Comparison of ENCODE assay signal across 8 cellular contexts in genomic region chr4:5399790-5400421, GRCh38.
DNase-seq lines count a peak whose midpoint lies in the region; ATAC-seq, FAIRE-seq and TF ChIP-seq lines count a peak whose summit lies in the region.

No MANE protein-coding gene starts in this region.

- no peaks in the 10 kb centered on the region for H3K9me3 ChIP-seq in hepatocyte (ENCODE audit: low read depth)

- H3K9me2 ChIP-seq in hepatocyte (replicated peaks; ENCODE audit: insufficient read depth) = no peaks in the 10 kb centered on the region

- ATAC-seq in GM21447 (IDR thresholded peaks at IDR 0.05; ENCODE audit: unreplicated experiment) (no peak), GM19035 (IDR thresholded peaks at IDR 0.05; ENCODE audit: unreplicated experiment) (no peak), GM21515 (IDR thresholded peaks at IDR 0.05; ENCODE audit: unreplicated experiment) (no peak)

- H2AFZ ChIP-seq in hepatocyte = no peak overlapping the region

- no peaks in the 10 kb centered on the region for H4K20me1 ChIP-seq in hepatocyte (ENCODE audit: insufficient read depth, poor library complexity, severe bottlenecking)

- H3K79me2 ChIP-seq in hepatocyte = no peaks in the 10 kb centered on the region

- H3K27me3 ChIP-seq in hepatocyte = no peaks in the 10 kb centered on the region

- H3K27ac ChIP-seq in hepatocyte = no peak overlapping the region

- POLR2A ChIA-PET in AG04449 (lab: Yijun Ruan, JAX) = no interaction called here

- WGBS in hepatocyte (ENCODE audit: low lambda C conversion rate, missing lambda C conversion rate) = 47% methylated on average over 8 of the region's 8 CpGs

- no peak overlapping the region for H3K4me2 ChIP-seq in hepatocyte

- H3K36me3 ChIP-seq in hepatocyte (replicated peaks; ENCODE audit: insufficient read depth, low read depth) = no peaks in the 10 kb centered on the region

- H3K4me3 ChIP-seq in AG04449 (ENCODE audit: low read depth, low read length) (no peak overlapping the region), hepatocyte (no peak overlapping the region)

- FAIRE-seq in GM19239 (lab: Jason Lieb, UNC) = no peak

- DNase-seq in AG04449 (ENCODE audit: low read depth, low spot score) (no peak), GM19239 (ENCODE audit: insufficient read length, low spot score) (peak; percentile 23), SK-N-DZ (ENCODE audit: low spot score) (peak; percentile 63), hepatocyte (ENCODE audit: low spot score) (peak; percentile 68)
- DNase-seq in activated CD4-positive, alpha-beta T cell treated with anti-CD3 and anti-CD28 coated beads, Interleukin-2, amount 50 U/mL, for 4 hours = no peak

- TF ChIP-seq CTCF in AG04449 (IDR thresholded peaks at IDR 0.05; ENCODE audit: insufficient read depth, low read length, missing control alignments) (peak; percentile 71), hepatocyte (IDR thresholded peaks at IDR 0.05; ENCODE audit: poor library complexity) (peak; percentile 69)

- no peaks in the 10 kb centered on the region for H3K4me1 ChIP-seq in hepatocyte (ENCODE audit: insufficient read depth)

- CTCF ChIA-PET in AG04449 (lab: Yijun Ruan, JAX) = interaction anchor here (0.6 to 3.5 kb wide), 15 partner anchors 10 to 891 kb away, joined by 3 to 23 read pairs (median 5); no protein-coding TSS in a partner anchor

Comparison
In these comparisons a context has a peak if more than half of its experiments do, and no peak if none do; other contexts are left out.
1. DNase-seq: peak in GM19239 (single experiment), SK-N-DZ (single experiment) and hepatocyte (single experiment); none in AG04449 (single experiment) and activated CD4-positive, alpha-beta T cell treated with anti-CD3 and anti-CD28 coated beads, Interleukin-2, amount 50 U/mL, for 4 hours (0 of 2).